In genomic region chr2:236733156-236733555, GRCh38 we compare ENCODE assay signal across 16 cellular contexts.
A peak's percentile ranks its signal among the peaks of the same experiment; 100 is the strongest.
DNase-seq lines count a peak whose midpoint lies in the region; ATAC-seq and TF ChIP-seq lines count a peak whose summit lies in the region.
"Had no signal": no experiment of that assay in that cellular context is flagged by ENCODE, and none has a peak within 500 bp of the region (broad histone marks: within the 10 kb centered on the region; RNA-seq: fewer than 3 reads in every experiment).

No MANE protein-coding gene starts in this region.

- H3K4me1 Mint-ChIP-seq in neural progenitor cell = peaks cover 38% of the 10 kb centered on the region
- H3K4me1 Mint-ChIP-seq: CD8-positive, alpha-beta memory T cell had no signal

- H3K27ac ChIP-seq in right atrium auricular region (peak overlapping the region in 1 of 2 donors; percentile 8), right lobe of liver (peak overlapping the region; percentile 41 to 89 (median 80)), skeletal muscle tissue (ENCODE audit: low read depth, low read length) (peak overlapping the region; percentile 89), neural progenitor cell (no peak overlapping the region)
- H3K27ac ChIP-seq: BLaER1 had no signal

- H3K4me1 ChIP-seq in right atrium auricular region (peaks cover 0 to 14% of the 10 kb centered on the region in 2 donors), right lobe of liver (peaks cover 0 to 66% (median 26%) of the 10 kb centered on the region in 4 donors), skeletal muscle tissue (ENCODE audit: control insufficient read depth in 3 of 3, insufficient read depth in 3 of 3, low read length in 3 of 3) (peaks cover 30 to 41% (median 32%) of the 10 kb centered on the region in 3 donors), neural progenitor cell (peaks cover 16% of the 10 kb centered on the region)
- H3K4me1 ChIP-seq: Caco-2 had no signal

- DNase-seq in Right ventricle myocardium superior (peak; percentile 42), right atrium auricular region (ENCODE audit: low spot score) (no peak), right lobe of liver (no peak), neural progenitor cell (ENCODE audit: low spot score) (no peak), GM19238 (ENCODE audit: insufficient read length, low spot score) (no peak), activated gamma-delta T cell (lab: John Stamatoyannopoulos, UW) (no peak)
- DNase-seq: 8988T; AML-193; Caco-2; CD8-positive, alpha-beta memory T cell; DND-41; GDM1; GOT3; H9 had no signal

- H3F3A ChIP-seq in neural progenitor cell (ENCODE audit: low read depth) = no peaks in the 10 kb centered on the region

- H3K36me3 Mint-ChIP-seq in neural progenitor cell = no peaks in the 10 kb centered on the region
- H3K36me3 Mint-ChIP-seq: CD8-positive, alpha-beta memory T cell had no signal

- intact Hi-C loops in Right ventricle myocardium superior (cut with DNase I) (no loop called here), right lobe of liver (cut with DNase I) (loop anchor here in 1 of 2 donors (10.0 kb wide), 1 partner anchor 92 kb away; no protein-coding TSS in a partner anchor)

- TF ChIP-seq POLR2A in right lobe of liver (IDR thresholded peaks at IDR 0.05) = no peak

- H3K9me3 ChIP-seq in right atrium auricular region (no peaks in the 10 kb centered on the region), right lobe of liver (no peaks in the 10 kb centered on the region), skeletal muscle tissue (ENCODE audit: control insufficient read depth in 3 of 3, low read length in 3 of 3) (no peaks in the 10 kb centered on the region), neural progenitor cell (ENCODE audit: low read depth) (no peaks in the 10 kb centered on the region)
- H3K9me3 ChIP-seq: Caco-2 had no signal

- no peak overlapping the region for H3K4me2 ChIP-seq in neural progenitor cell

- no peaks in the 10 kb centered on the region for H3K9me3 Mint-ChIP-seq in neural progenitor cell
- H3K9me3 Mint-ChIP-seq: CD8-positive, alpha-beta memory T cell; H9 had no signal

- ATAC-seq in Right ventricle myocardium superior (ENCODE audit: poor library complexity) (peak; percentile 8), right lobe of liver (no peak)

- H4K20me1 ChIP-seq in neural progenitor cell (ENCODE audit: low read depth) = no peaks in the 10 kb centered on the region
- H4K20me1 ChIP-seq: BLaER1 had no signal

- no peak overlapping the region for H3K4me3 ChIP-seq in right atrium auricular region
- H3K4me3 ChIP-seq in right lobe of liver = no peak overlapping the region
- no peak overlapping the region for H3K4me3 ChIP-seq in skeletal muscle tissue (ENCODE audit: low read length in 3 of 3)
- no peak overlapping the region for H3K4me3 ChIP-seq in neural progenitor cell
- H3K4me3 ChIP-seq: BLaER1 had no signal

- H3K9ac ChIP-seq in skeletal muscle tissue (ENCODE audit: low read depth in 1 of 3, low read length in 3 of 3) = no peak overlapping the region
- H3K9ac ChIP-seq in neural progenitor cell = no peak overlapping the region
- H3K9ac ChIP-seq: BLaER1 had no signal

- no peaks in the 10 kb centered on the region for H3K27me3 Mint-ChIP-seq in neural progenitor cell (ENCODE audit: insufficient read depth, low read depth)

- H3K36me3 ChIP-seq in right atrium auricular region (no peaks in the 10 kb centered on the region), right lobe of liver (no peaks in the 10 kb centered on the region), skeletal muscle tissue (ENCODE audit: control insufficient read depth in 3 of 3, insufficient read depth in 3 of 3, low read length in 3 of 3) (no peaks in the 10 kb centered on the region), neural progenitor cell (no peaks in the 10 kb centered on the region)
- H3K36me3 ChIP-seq: BLaER1 had no signal

- no peak overlapping the region for H2AFZ ChIP-seq in neural progenitor cell (replicated peaks)

- no peak overlapping the region for H3K27ac Mint-ChIP-seq in neural progenitor cell
- H3K27ac Mint-ChIP-seq: CD8-positive, alpha-beta memory T cell; H9 had no signal

- H3K27me3 ChIP-seq in right atrium auricular region (no peaks in the 10 kb centered on the region), right lobe of liver (no peaks in the 10 kb centered on the region), skeletal muscle tissue (ENCODE audit: control insufficient read depth in 3 of 3, insufficient read depth in 3 of 3, low read length in 3 of 3) (no peaks in the 10 kb centered on the region), neural progenitor cell (no peaks in the 10 kb centered on the region)
- H3K27me3 ChIP-seq: BLaER1 had no signal

- TF ChIP-seq CTCF in right atrium auricular region (IDR thresholded peaks at IDR 0.05) (no peak), right lobe of liver (IDR thresholded peaks at IDR 0.05) (no peak), neural progenitor cell (IDR thresholded peaks at IDR 0.05) (no peak)

- H3K79me2 ChIP-seq in neural progenitor cell (ENCODE audit: low read depth) = no peaks in the 10 kb centered on the region

- 88% methylated on average over 3 of the region's 3 CpGs for WGBS in right lobe of liver (ENCODE audit: insufficient coverage, low coverage, low lambda C conversion rate, missing lambda C conversion rate)

- no peak overlapping the region for H3K4me3 Mint-ChIP-seq in neural progenitor cell
- H3K4me3 Mint-ChIP-seq: CD8-positive, alpha-beta memory T cell; H9 had no signal
